8 cellular contexts compared by ENCODE assay signal in genomic region chr7:33050425-33051318, GRCh38. TPM values are rescaled to one million over a fixed set of nuclear protein-coding genes. Genes with fewer than 3 reads are reported as not detected.
DNase-seq lines count a peak whose midpoint lies in the region; ATAC-seq and TF ChIP-seq lines count a peak whose summit lies in the region.

No MANE protein-coding gene starts in this region.

- no peak; the same call in 1 of the 2 replicates for ATAC-seq in WTC11
- ATAC-seq in GM18505 (IDR thresholded peaks at IDR 0.05; ENCODE audit: unreplicated experiment): no peak

- CTCF ChIA-PET in activated CD4-positive, alpha-beta T cell treated with anti-CD3 and anti-CD28 coated beads, Interleukin-2, amount 10 ng/mL, durations not matched to agents 7 days and 5 days (lab: Charles Lee): interaction anchor here (0.9 kb wide), 1 partner anchor 11 kb away, joined by 3 read pairs; no protein-coding TSS in a partner anchor
- CTCF ChIA-PET in WTC11 (lab: Charles Lee): no interaction called here

- peak; percentile 59 for DNase-seq in activated CD4-positive, alpha-beta T cell treated with anti-CD3 and anti-CD28 coated beads, Interleukin-2, amount 10 ng/mL, durations not matched to agents 7 days and 5 days
- no peak for DNase-seq in activated CD4-positive, alpha-beta T cell treated with anti-CD3 and anti-CD28 coated beads, Interleukin-2, amount 50 U/mL, for 1 hour
- peak; percentile 44 for DNase-seq in HFFc6
- peak; percentile 56 for DNase-seq in NCI-H2171 treated with DMSO at 0.1 percent for 48 hours (lab: John Stamatoyannopoulos, UW)
- no peak for DNase-seq in WTC11 (ENCODE audit: low spot score)
- DNase-seq in glomerular visceral epithelial cell (ENCODE audit: extremely low spot score): peak; percentile 53
- peak; percentile 24 for DNase-seq in pulmonary artery endothelial cell (ENCODE audit: low read depth, low spot score)

- peak; percentile 89 for TF ChIP-seq CTCF in HFFc6 (IDR thresholded peaks at IDR 0.05)
- 0 out of 2 replicates have a peak, but pooled peaks have one; percentile 12 for TF ChIP-seq CTCF in WTC11 (IDR thresholded peaks at IDR 0.05)

- no peak overlapping the region for H3K4me3 Mint-ChIP-seq in activated CD4-positive, alpha-beta T cell treated with anti-CD3 and anti-CD28 coated beads, Interleukin-2, amount 10 ng/mL, durations not matched to agents 7 days and 5 days
- peak overlapping the region; percentile 28; the same call in 1 of the 2 replicates for H3K4me3 Mint-ChIP-seq in HFFc6
- no peak overlapping the region for H3K4me3 Mint-ChIP-seq in WTC11

- no peak overlapping the region for H3K27ac Mint-ChIP-seq in activated CD4-positive, alpha-beta T cell treated with anti-CD3 and anti-CD28 coated beads, Interleukin-2, amount 10 ng/mL, durations not matched to agents 7 days and 5 days
- H3K27ac Mint-ChIP-seq in HFFc6 (no peak overlapping the region; the same call in 1 of the 2 replicates), WTC11 (no peak overlapping the region)

- no peak for TF ChIP-seq POLR2A in GM18505 (IDR thresholded peaks at IDR 0.05; ENCODE audit: borderline replicate concordance, extremely low read depth, insufficient read depth, insufficient read length)

- H3K9me3 Mint-ChIP-seq in activated CD4-positive, alpha-beta T cell treated with anti-CD3 and anti-CD28 coated beads, Interleukin-2, amount 10 ng/mL, durations not matched to agents 7 days and 5 days: no peaks in the 10 kb centered on the region
- H3K9me3 Mint-ChIP-seq in HFFc6 (no peaks in the 10 kb centered on the region), WTC11 (no peaks in the 10 kb centered on the region)

- peaks cover 5% of the 10 kb centered on the region for H3K36me3 Mint-ChIP-seq in activated CD4-positive, alpha-beta T cell treated with anti-CD3 and anti-CD28 coated beads, Interleukin-2, amount 10 ng/mL, durations not matched to agents 7 days and 5 days (ENCODE audit: low read depth)
- H3K36me3 Mint-ChIP-seq in HFFc6 (ENCODE audit: low read depth) (no peaks in the 10 kb centered on the region), WTC11 (no peaks in the 10 kb centered on the region)

- peaks cover 53% of the 10 kb centered on the region for H3K4me1 Mint-ChIP-seq in activated CD4-positive, alpha-beta T cell treated with anti-CD3 and anti-CD28 coated beads, Interleukin-2, amount 10 ng/mL, durations not matched to agents 7 days and 5 days
- H3K4me1 Mint-ChIP-seq in HFFc6 (ENCODE audit: low read depth) (peaks cover 49% of the 10 kb centered on the region), WTC11 (0 out of 2 replicates have a peak, but pooled peaks cover 4% of the 10 kb centered on the region)

- POLR2A ChIA-PET in activated CD4-positive, alpha-beta T cell treated with anti-CD3 and anti-CD28 coated beads, Interleukin-2, amount 10 ng/mL, durations not matched to agents 7 days and 5 days (lab: Charles Lee): no interaction called here
- POLR2A ChIA-PET in WTC11 (lab: Charles Lee): no interaction called here

- no peaks in the 10 kb centered on the region for H3K27me3 Mint-ChIP-seq in activated CD4-positive, alpha-beta T cell treated with anti-CD3 and anti-CD28 coated beads, Interleukin-2, amount 10 ng/mL, durations not matched to agents 7 days and 5 days
- H3K27me3 Mint-ChIP-seq in HFFc6 (ENCODE audit: insufficient read depth): no peaks in the 10 kb centered on the region
- H3K27me3 Mint-ChIP-seq in WTC11 (ENCODE audit: low read depth): no peaks in the 10 kb centered on the region

TF ChIP-seq in WTC11, 78 proteins besides CTCF, POLR2A, EP300 and RAD21:
- no peak for TF ChIP-seq TP53 (CRISPR knock-in tag; IDR thresholded peaks at IDR 0.05)
- no peak for TF ChIP-seq TEAD1 (CRISPR knock-in tag; IDR thresholded peaks at IDR 0.05)
- no peak for TF ChIP-seq RELA (CRISPR knock-in tag; IDR thresholded peaks at IDR 0.05; ENCODE audit: borderline replicate concordance)
- TF ChIP-seq MAX (CRISPR knock-in tag; IDR thresholded peaks at IDR 0.05): no peak
- no peak for TF ChIP-seq E2F4 (CRISPR knock-in tag; IDR thresholded peaks at IDR 0.05; ENCODE audit: borderline replicate concordance, low read depth)
- no peak for TF ChIP-seq FOXK1 (CRISPR knock-in tag; IDR thresholded peaks at IDR 0.05)

RNA-seq across cellular contexts. Expression of gene NT5C3A, which starts 11.9 kb away (rescaled TPM):
- 10 to 100 TPM; 55.2 to 64.5 TPM for total RNA-seq in activated CD4-positive, alpha-beta T cell treated with anti-CD3 and anti-CD28 coated beads, Interleukin-2, amount 10 ng/mL, durations not matched to agents 7 days and 5 days
- 10 to 100 TPM; 15.3 to 19.4 (median 16.4) TPM for total RNA-seq in HFFc6 (2021; fragmentation: NEBNext Ultra II Directional; extraction: Animal tissue kit (Norgen Biotek cat#: 25700))
- total RNA-seq in WTC11 (2021) (15.0 to 18.6 TPM (median 15.9 TPM) in 3 replicates), pulmonary artery endothelial cell (15.9 and 18.9 TPM in 2 replicates)

RNA-seq across cellular contexts. Expression of gene RP9, which starts 58.5 kb away (rescaled TPM):
- total RNA-seq in activated CD4-positive, alpha-beta T cell treated with anti-CD3 and anti-CD28 coated beads, Interleukin-2, amount 10 ng/mL, durations not matched to agents 7 days and 5 days: 10 to 100 TPM; 10.8 to 13.2 TPM
- 10 to 100 TPM; 11.4 to 16.6 (median 14.9) TPM for total RNA-seq in HFFc6 (2021; fragmentation: NEBNext Ultra II Directional; extraction: Animal tissue kit (Norgen Biotek cat#: 25700))
- total RNA-seq in WTC11 (2021) (10.7 to 10.9 TPM (median 10.8 TPM) in 3 replicates), pulmonary artery endothelial cell (11.5 and 13.2 TPM in 2 replicates)

Comparison
In these comparisons a context has a peak if more than half of its experiments do, and no peak if none do; other contexts are left out.
1. DNase-seq: peak in activated CD4-positive, alpha-beta T cell treated with anti-CD3 and anti-CD28 coated beads, Interleukin-2, amount 10 ng/mL, durations not matched to agents 7 days and 5 days (single experiment), HFFc6 (single experiment), NCI-H2171 treated with DMSO at 0.1 percent for 48 hours (single experiment), glomerular visceral epithelial cell (single experiment) and pulmonary artery endothelial cell (single experiment); none in activated CD4-positive, alpha-beta T cell treated with anti-CD3 and anti-CD28 coated beads, Interleukin-2, amount 50 U/mL, for 1 hour (single experiment) and WTC11 (single experiment).